25 cellular contexts compared by ENCODE assay signal in the genomic region with DNA sequence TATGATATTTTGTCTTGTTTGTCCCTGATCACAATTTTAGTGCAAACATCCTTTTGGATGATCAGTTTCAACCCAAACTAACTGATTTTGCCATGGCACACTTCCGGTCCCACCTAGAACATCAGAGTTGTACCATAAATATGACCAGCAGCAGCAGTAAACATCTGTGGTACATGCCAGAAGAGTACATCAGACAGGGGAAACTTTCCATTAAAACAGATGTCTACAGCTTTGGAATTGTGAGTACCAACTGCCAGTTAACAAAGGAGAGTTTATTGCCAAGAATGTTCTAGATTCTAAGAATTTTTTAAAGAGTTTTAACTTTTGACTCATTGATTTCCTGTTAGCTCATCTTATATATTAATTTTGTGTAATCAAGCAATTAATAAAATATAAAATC. TPM values are rescaled to one million over a fixed set of nuclear protein-coding genes. Genes with fewer than 3 reads are reported as not detected.
DNase-seq lines count a peak whose midpoint lies in the region; ATAC-seq and TF ChIP-seq lines count a peak whose summit lies in the region.
"Had no signal": no experiment of that assay in that cellular context is flagged by ENCODE, and none has a peak within 500 bp of the region (broad histone marks: within the 10 kb centered on the region; RNA-seq: fewer than 3 reads in every experiment).

No MANE protein-coding gene starts in this region.

- no peaks in the 10 kb centered on the region for H3K9me3 ChIP-seq in H9 (ENCODE audit: control insufficient read depth, low read depth, low read length)
- H3K9me3 ChIP-seq: A549, HAP-1, MG63 had no signal

- H3K4me1 ChIP-seq in H9 (ENCODE audit: insufficient read depth, low read length) = no peaks in the 10 kb centered on the region
- H3K4me1 ChIP-seq: A549, HAP-1 had no signal

- no peak overlapping the region for H2BK120ac ChIP-seq in H9 (ENCODE audit: low read depth, low read length, poor library complexity, severe bottlenecking)

- H3K56ac ChIP-seq in H9 (ENCODE audit: insufficient read length, low read depth, low read length) = no peak overlapping the region

- H3K4me3 ChIP-seq in fibroblast of pulmonary artery (replicated peaks; ENCODE audit: low read depth, low read length) = no peak overlapping the region
- H3K4me3 ChIP-seq: A549, GM23338, HAP-1, K562, MG63 had no signal

- H3K79me1 ChIP-seq in H9 (ENCODE audit: insufficient read depth, low read depth, low read length, poor library complexity, severe bottlenecking) = no peaks in the 10 kb centered on the region

- no peaks in the 10 kb centered on the region for H3K23me2 ChIP-seq in H9 (ENCODE audit: insufficient read length, low read depth, low read length, poor library complexity, severe bottlenecking)

- H3K4me3 Mint-ChIP-seq in H9 = no peak overlapping the region
- H3K4me3 Mint-ChIP-seq: B cell, GM23338 had no signal

- no peak overlapping the region for H3T11ph ChIP-seq in H9 (ENCODE audit: low read length)

- no peak overlapping the region for H2AFZ ChIP-seq in H9 (ENCODE audit: low read length)

- no peak overlapping the region for H2BK5ac ChIP-seq in H9 (ENCODE audit: insufficient read length, low read length)

- no peak overlapping the region for H4K5ac ChIP-seq in H9 (ENCODE audit: insufficient read length, low read depth, low read length)

- H3K4ac ChIP-seq in H9 (ENCODE audit: low read depth, low read length) = no peak overlapping the region

- H4K8ac ChIP-seq in H9 (replicated peaks; ENCODE audit: insufficient read length, low read depth, low read length) = no peak overlapping the region

- no peak for ATAC-seq in GM18909 (IDR thresholded peaks at IDR 0.05; ENCODE audit: poor library complexity, unreplicated experiment)
- no peak for ATAC-seq in HG03196 (IDR thresholded peaks at IDR 0.05; ENCODE audit: unreplicated experiment)
- no peak for ATAC-seq in HG03432 (IDR thresholded peaks at IDR 0.05; ENCODE audit: unreplicated experiment)
- ATAC-seq: A549, GM23338, K562 had no signal

- no CpG with 5 or more reads among the region's 1 CpG for WGBS in H9 (ENCODE audit: extremely low coverage, insufficient read length, low lambda C conversion rate)

- DNase-seq in EH (ENCODE audit: low read depth) (peak; percentile 38), LHCN-M2 (ENCODE audit: low read depth) (peak; percentile 5), fibroblast of pulmonary artery (ENCODE audit: low read depth) (peak; percentile 53), H9 (no peak)
- DNase-seq: CD8-positive, alpha-beta memory T cell; DMS79 treated with DMSO at 0.1 percent for 48 hours; MG63; NCI-H1105 treated with DMSO at 0.1 percent for 48 hours; NCI-H146; NCI-H1930; NCI-H446 treated with DMSO at 0.1 percent for 48 hours; NCI-H526 treated with DMSO at 0.1 percent for 48 hours; Right ventricle myocardium superior; RPMI8226; T-helper 1 cell had no signal

- H3K4me2 ChIP-seq in H9 (ENCODE audit: insufficient read depth, insufficient read length, low read length) = no peak overlapping the region
- H3K4me2 ChIP-seq: A549, GM23338 had no signal

- H3K14ac ChIP-seq in H9 (ENCODE audit: insufficient read depth, low read length) = no peak overlapping the region

- no peaks in the 10 kb centered on the region for H4K20me1 ChIP-seq in H9 (ENCODE audit: control insufficient read depth, insufficient read depth, insufficient read length)

- H3K9me3 Mint-ChIP-seq in H9 = no peaks in the 10 kb centered on the region
- H3K9me3 Mint-ChIP-seq: CD8-positive, alpha-beta memory T cell; GM23338 had no signal

- H3K4me1 Mint-ChIP-seq in H9 = peaks cover 9% of the 10 kb centered on the region in 2 experiments
- H3K4me1 Mint-ChIP-seq: B cell; CD8-positive, alpha-beta memory T cell had no signal

- H3K79me2 ChIP-seq in H9 (ENCODE audit: insufficient read depth, low read length) = no peaks in the 10 kb centered on the region

- no peak overlapping the region for H4K91ac ChIP-seq in H9 (ENCODE audit: insufficient read length, low read depth, low read length)

- H3K23ac ChIP-seq in H9 (ENCODE audit: insufficient read length, low read depth, low read length) = no peak overlapping the region

- H3K27me3 Mint-ChIP-seq in H9 (ENCODE audit: low read depth) = no peaks in the 10 kb centered on the region; the same call in 1 of the 2 replicates
- H3K27me3 Mint-ChIP-seq: B cell had no signal

- no peak overlapping the region for H3K18ac ChIP-seq in H9 (ENCODE audit: insufficient read length, low read depth, low read length)

- no peaks in the 10 kb centered on the region for H3K27me3 ChIP-seq in H9 (ENCODE audit: insufficient read depth, low read length)
- H3K27me3 ChIP-seq: MG63 had no signal

- TF ChIP-seq CTCF in fibroblast of pulmonary artery (IDR thresholded peaks at IDR 0.05; ENCODE audit: low read length, missing control alignments) = no peak
- TF ChIP-seq CTCF in H9 (conservative IDR thresholded peaks at IDR 0.05) = no peak

- H3K9ac ChIP-seq in H9 (ENCODE audit: extremely low read depth, insufficient read length, low read length) = no peak overlapping the region

- H3K27ac ChIP-seq in H9 (ENCODE audit: insufficient read length, low read depth, low read length) = no peak overlapping the region
- H3K27ac ChIP-seq: A549, C4-2B had no signal

- H3K27ac Mint-ChIP-seq in H9 = no peak overlapping the region; a peak in 1 of 7 replicates
- H3K27ac Mint-ChIP-seq: B cell; CD8-positive, alpha-beta memory T cell; GM23338 had no signal

- no peak overlapping the region for H2AK5ac ChIP-seq in H9 (ENCODE audit: insufficient read length, low read length)

- no peak overlapping the region for H2BK20ac ChIP-seq in H9 (ENCODE audit: low read depth, low read length, poor library complexity, severe bottlenecking)

- H3K36me3 Mint-ChIP-seq in H9 (ENCODE audit: insufficient read depth in 1 of 3, low read depth in 3 of 3) = no peaks in the 10 kb centered on the region

- H2BK15ac ChIP-seq in H9 (ENCODE audit: low read depth, low read length) = no peak overlapping the region

- no peak overlapping the region for H2BK12ac ChIP-seq in H9 (ENCODE audit: insufficient read length, low read depth, low read length)

RNA-seq across cellular contexts. Expression of a gene that starts 55.4 kb away (rescaled TPM):
- total RNA-seq in LHCN-M2 (2014; rRNA removed) (0.63 and 1.3 TPM in 2 replicates), H9 (2021) (0.29 and 0.44 TPM in 2 replicates)
- 0.09 TPM for polyA plus RNA-seq in LHCN-M2 (2012)
- total RNA-seq: SK-MEL-5 had no signal
- polyA plus RNA-seq: CD8-positive, alpha-beta memory T cell had no signal

RNA-seq across cellular contexts. Expression of a gene that starts 57.8 kb away (rescaled TPM):
- total RNA-seq in LHCN-M2 (2014; rRNA removed) (1.7 and 2.0 TPM in 2 replicates), H9 (2021) (10.2 and 10.7 TPM in 2 replicates)
- polyA plus RNA-seq in LHCN-M2 (2012) = 0.40 TPM
